19 cellular contexts compared by ENCODE assay signal in genomic region chr16:87829988-87830672, GRCh38. TPM values are rescaled to one million over a fixed set of nuclear protein-coding genes. Genes with fewer than 3 reads are reported as not detected.
A peak's percentile ranks its signal among the peaks of the same experiment; 100 is the strongest.
DNase-seq lines count a peak whose midpoint lies in the region; ATAC-seq, FAIRE-seq and TF ChIP-seq lines count a peak whose summit lies in the region.
"Had no signal": no experiment of that assay in that cellular context is flagged by ENCODE, and none has a peak within 500 bp of the region (broad histone marks: within the 10 kb centered on the region; RNA-seq: fewer than 3 reads in every experiment).

No MANE protein-coding gene starts in this region.

- peaks cover 3 to 5% of the 10 kb centered on the region in 2 experiments; a peak in 4 of 5 replicates for H3K27me3 ChIP-seq in HepG2 (ENCODE audit: control insufficient read depth in 1 of 2, insufficient read depth in 2 of 2, low read length in 2 of 2)
- H3K27me3 ChIP-seq: adrenal gland, ovary had no signal

- POLR2A ChIA-PET in activated CD4-positive, alpha-beta T cell treated with anti-CD3 and anti-CD28 coated beads for 36 hours (lab: Charles Lee) = no interaction called here
- POLR2A ChIA-PET in HEK293 (lab: Yijun Ruan, JAX) = no interaction called here
- POLR2A ChIA-PET in HepG2 (lab: Yijun Ruan, JAX) = interaction anchor here (0.6 to 3.0 kb wide), 4 partner anchors 13 to 40 kb away, joined by 3 to 20 read pairs (median 12); partner anchors contain the start of gene SLC7A5

- TF ChIP-seq RAD21 in HepG2 (CRISPR knock-in tag; IDR thresholded peaks at IDR 0.05) = no peak

- no peaks in the 10 kb centered on the region for H3K9me3 ChIP-seq in HEK293 (ENCODE audit: control insufficient read depth, insufficient read depth, low read depth, low read length)
- no peaks in the 10 kb centered on the region for H3K9me3 ChIP-seq in HepG2 (ENCODE audit: low read length)
- H3K9me3 ChIP-seq: adrenal gland, ovary, tibial nerve had no signal

- CTCF ChIA-PET in activated CD4-positive, alpha-beta T cell treated with anti-CD3 and anti-CD28 coated beads for 36 hours (lab: Charles Lee) = no interaction called here
- CTCF ChIA-PET in HEK293 (lab: Yijun Ruan, JAX) (interaction anchor here (0.6 kb wide), 1 partner anchor 655 kb away, joined by 3 read pairs; no protein-coding TSS in a partner anchor), HepG2 (lab: Yijun Ruan, JAX; ENCODE audit: low intra/inter-chr PET ratio, low total read pairs) (no interaction called here)

- DNase-seq in activated CD4-positive, alpha-beta T cell treated with anti-CD3 and anti-CD28 coated beads for 36 hours = no peak
- no peak for DNase-seq in activated CD4-positive, alpha-beta T cell treated with anti-CD3 and anti-CD28 coated beads, Interleukin-2, amount 50 U/mL, for 4 hours
- no peak for DNase-seq in activated T-cell treated with anti-CD3 and anti-CD28 coated beads, Interleukin-2, amount 50 U/mL, for 24 hours
- DNase-seq in HepG2 (ENCODE audit: low spot score) (no peak), AG08396 (ENCODE audit: low spot score) (no peak), HUDEP-2 (lab: John Stamatoyannopoulos, UW; ENCODE audit: unreplicated experiment in 76 of 76) (no peak)
- DNase-seq: adrenal gland, caudate nucleus, DMS79, foreskin fibroblast, NCI-H1105, NCI-H82, ovary had no signal

- no peak for FAIRE-seq in HepG2 (lab: Jason Lieb, UNC)

- H3K36me3 ChIP-seq in HEK293 (ENCODE audit: control insufficient read depth in 2 of 2, insufficient read depth in 1 of 2, low read length in 2 of 2) (peaks cover 0 to 38% of the 10 kb centered on the region in 2 experiments; a peak in 1 of 3 replicates), HepG2 (replicated peaks in 1 of 2; ENCODE audit: control insufficient read depth in 1 of 2, insufficient read depth in 2 of 2, low read length in 2 of 2) (peaks cover 47 to 50% of the 10 kb centered on the region in 2 experiments)
- H3K36me3 ChIP-seq: adrenal gland, ovary had no signal

- no peak overlapping the region for H3K4me2 ChIP-seq in HepG2 (ENCODE audit: low read depth, low read length)

- no peaks in the 10 kb centered on the region for H3K4me1 Mint-ChIP-seq in activated CD4-positive, alpha-beta T cell treated with anti-CD3 and anti-CD28 coated beads for 36 hours
- no peaks in the 10 kb centered on the region for H3K4me1 Mint-ChIP-seq in activated T-cell treated with anti-CD3 and anti-CD28 coated beads, Interleukin-2, amount 50 U/mL, for 24 hours (ENCODE audit: low read depth)

- H3K4me3 ChIP-seq in HEK293 (ENCODE audit: low read depth, low read length) = no peak overlapping the region
- H3K4me3 ChIP-seq in HepG2 (replicated peaks in 1 of 3; ENCODE audit: insufficient read depth in 1 of 3, low read depth in 2 of 3, low read length in 3 of 3) = no peak overlapping the region
- H3K4me3 ChIP-seq: adrenal gland, ovary, tibial nerve had no signal

- ATAC-seq in activated CD4-positive, alpha-beta T cell treated with anti-CD3 and anti-CD28 coated beads for 36 hours = no peak
- no peak for ATAC-seq in HepG2
- ATAC-seq in GM18909 (IDR thresholded peaks at IDR 0.05; ENCODE audit: poor library complexity, unreplicated experiment) = no peak

- TF ChIP-seq CTCF in HEK293 (tag by site-specific recombination; IDR thresholded peaks at IDR 0.05) = no peak
- TF ChIP-seq CTCF in HepG2 (CRISPR knock-in tag; IDR thresholded peaks at IDR 0.05) = no peak

- H2AFZ ChIP-seq in HepG2 (ENCODE audit: low read length) = no peak overlapping the region

- H3K36me3 Mint-ChIP-seq in activated CD4-positive, alpha-beta T cell treated with anti-CD3 and anti-CD28 coated beads for 36 hours (ENCODE audit: low read depth) = peaks cover 42% of the 10 kb centered on the region
- H3K36me3 Mint-ChIP-seq in activated T-cell treated with anti-CD3 and anti-CD28 coated beads, Interleukin-2, amount 50 U/mL, for 24 hours (ENCODE audit: low read depth) = peaks cover 61% of the 10 kb centered on the region

- no peak overlapping the region for H3K9ac ChIP-seq in HepG2 (ENCODE audit: insufficient read depth, low read depth, low read length)

- no peaks in the 10 kb centered on the region for H3K79me2 ChIP-seq in HepG2 (ENCODE audit: insufficient read depth, low read length)

- no peak for TF ChIP-seq POLR2A in HepG2 (IDR thresholded peaks at IDR 0.05; ENCODE audit: insufficient read depth in 1 of 2, low read depth in 2 of 2, low read length in 2 of 2)

- in situ Hi-C loops in HepG2 (cut with HindIII; ENCODE audit: extremely low pct_ligation_motif_present, low pct_unique_long_range_greater_than_20kb) = no loop called here

- H4K20me1 ChIP-seq in HepG2 (ENCODE audit: insufficient read depth, low read length) = no peaks in the 10 kb centered on the region; the same call in 1 of the 2 replicates

- H3K27me3 Mint-ChIP-seq in activated CD4-positive, alpha-beta T cell treated with anti-CD3 and anti-CD28 coated beads for 36 hours = no peaks in the 10 kb centered on the region
- no peaks in the 10 kb centered on the region for H3K27me3 Mint-ChIP-seq in activated T-cell treated with anti-CD3 and anti-CD28 coated beads, Interleukin-2, amount 50 U/mL, for 24 hours

- H3K27ac Mint-ChIP-seq in activated CD4-positive, alpha-beta T cell treated with anti-CD3 and anti-CD28 coated beads for 36 hours = peak overlapping the region; percentile 17
- peak overlapping the region; percentile 82 for H3K27ac Mint-ChIP-seq in activated T-cell treated with anti-CD3 and anti-CD28 coated beads, Interleukin-2, amount 50 U/mL, for 24 hours
- H3K27ac Mint-ChIP-seq: CD14-positive monocyte; T-helper 1 cell treated with Interleukin-12 subunit alpha and Interleukin-12 subunit beta and Interleukin-4 antibody, amounts not matched to agents 30 μg/mL and 1 μg/mL, for 36 hours had no signal

- H3K27ac ChIP-seq in HEK293 (ENCODE audit: extremely low read depth, low read depth, low read length) (no peak overlapping the region), HepG2 (ENCODE audit: extremely low read length, insufficient read depth, low read length) (no peak overlapping the region)
- H3K27ac ChIP-seq: 22Rv1, adrenal gland, ovary, tibial nerve had no signal

- WGBS in HepG2 (ENCODE audit: low lambda C conversion rate) = 95% methylated on average over 20 of the region's 21 CpGs

- H3K4me3 Mint-ChIP-seq in activated CD4-positive, alpha-beta T cell treated with anti-CD3 and anti-CD28 coated beads for 36 hours = no peak overlapping the region
- no peak overlapping the region for H3K4me3 Mint-ChIP-seq in activated T-cell treated with anti-CD3 and anti-CD28 coated beads, Interleukin-2, amount 50 U/mL, for 24 hours
- H3K4me3 Mint-ChIP-seq: CD14-positive monocyte; T-helper 1 cell treated with Interleukin-12 subunit alpha and Interleukin-12 subunit beta and Interleukin-4 antibody, amounts not matched to agents 30 μg/mL and 1 μg/mL, for 36 hours had no signal

- TF ChIP-seq EP300 in HepG2 (IDR thresholded peaks at IDR 0.05; ENCODE audit: low read depth in 2 of 2, low read length in 2 of 2) = no peak
- no peak for TF ChIP-seq EP300 in HepG2 (CRISPR knock-in tag; IDR thresholded peaks at IDR 0.05; ENCODE audit: borderline replicate concordance)

- H3K9me3 Mint-ChIP-seq in activated CD4-positive, alpha-beta T cell treated with anti-CD3 and anti-CD28 coated beads for 36 hours (ENCODE audit: low read depth) = no peaks in the 10 kb centered on the region
- no peaks in the 10 kb centered on the region for H3K9me3 Mint-ChIP-seq in activated T-cell treated with anti-CD3 and anti-CD28 coated beads, Interleukin-2, amount 50 U/mL, for 24 hours
- H3K9me3 Mint-ChIP-seq: CD14-positive monocyte; T-helper 1 cell treated with Interleukin-12 subunit alpha and Interleukin-12 subunit beta and Interleukin-4 antibody, amounts not matched to agents 30 μg/mL and 1 μg/mL, for 36 hours had no signal

- BruUV-seq in HepG2 (replicated peaks; lab: Mats Ljungman, UMichigan) = no TSS peak

- H3K4me1 ChIP-seq in HEK293 (ENCODE audit: control insufficient read depth, insufficient read depth, low read length) = no peaks in the 10 kb centered on the region
- H3K4me1 ChIP-seq in HepG2 (ENCODE audit: insufficient read depth, low read length) = peaks cover 37% of the 10 kb centered on the region
- H3K4me1 ChIP-seq: adrenal gland, tibial nerve had no signal

- intact Hi-C loops in activated CD4-positive, alpha-beta T cell treated with anti-CD3 and anti-CD28 coated beads for 36 hours (cut with DNase I, micrococcal nuclease) = no loop called here
- intact Hi-C loops in HepG2 (cut with micrococcal nuclease; ENCODE audit: unreplicated experiment) = loop anchor here (5.0 kb wide), 1 partner anchor 53 kb away; no protein-coding TSS in a partner anchor

TF ChIP-seq in HEK293, 187 proteins besides CTCF, POLR2A, EP300 and RAD21 (continues in another document):
- TF ChIP-seq ZNF792 (tag by site-specific recombination; IDR thresholded peaks at IDR 0.05) (no peak), KLF7 (tag by site-specific recombination; IDR thresholded peaks at IDR 0.05; ENCODE audit: borderline replicate concordance) (no peak)

TF ChIP-seq in HepG2, 621 proteins besides CTCF, POLR2A, EP300 and RAD21 (continues in another document):
- TF ChIP-seq PRPF4 (IDR thresholded peaks at IDR 0.05; ENCODE audit: low read depth, low read length, poor library complexity, severe bottlenecking) (peak; percentile 30), RBM39 (IDR thresholded peaks at IDR 0.05; ENCODE audit: low read depth, low read length, poor library complexity, severe bottlenecking) (no peak)

RNA-seq across cellular contexts. Expression of gene SLC7A5, which starts 39.2 kb away (rescaled TPM):
- 100 to 1,000 TPM; 337 to 354 TPM for total RNA-seq in activated CD4-positive, alpha-beta T cell treated with anti-CD3 and anti-CD28 coated beads for 36 hours
- total RNA-seq in HepG2 (2016; rRNA removed; fragmentation: Illumina TruSeq; extraction: Trizol) = 84.4 and 155 TPM in 2 replicates
- 20.4 and 21.0 TPM in 2 replicates for total RNA-seq in HepG2 (2016; cell fraction: cytosol; rRNA removed; fragmentation: Illumina TruSeq; extraction: Trizol; ENCODE audit: low read depth)
- total RNA-seq in HepG2 (2016; cell fraction: insoluble cytoplasmic fraction; rRNA removed; fragmentation: Illumina TruSeq; extraction: Trizol) = 65.4 and 165 TPM in 2 replicates
- 76.8 and 82.0 TPM in 2 replicates for total RNA-seq in HepG2 (2016; cell fraction: membrane; rRNA removed; fragmentation: Illumina TruSeq; extraction: Trizol)
- total RNA-seq in HepG2 (2016; cell fraction: nucleus; rRNA removed; fragmentation: Illumina TruSeq; extraction: Trizol) = 144 and 171 TPM in 2 replicates
- 79.6 and 84.0 TPM in 2 replicates for polyA plus RNA-seq in HepG2 (2011; rRNA removed)
- 58.4 and 80.8 TPM in 2 replicates for polyA plus RNA-seq in HepG2 (2011; cell fraction: cytosol; rRNA removed)
- polyA plus RNA-seq in HepG2 (2011; cell fraction: nucleus; rRNA removed) = 118 and 147 TPM in 2 replicates
- polyA plus RNA-seq in HepG2 (2012) = 135 and 207 TPM in 2 replicates
- polyA plus RNA-seq in HepG2 (2016; cell fraction: cytosol; fragmentation: Illumina TruSeq; extraction: Trizol; ENCODE audit: low read depth) = 17.8 and 19.1 TPM in 2 replicates
- 93.2 and 121 TPM in 2 replicates for polyA plus RNA-seq in HepG2 (2016; cell fraction: insoluble cytoplasmic fraction; fragmentation: Illumina TruSeq; extraction: Trizol; ENCODE audit: low read depth)
- 56.5 and 59.3 TPM in 2 replicates for polyA plus RNA-seq in HepG2 (2016; cell fraction: membrane; fragmentation: Illumina TruSeq; extraction: Trizol; ENCODE audit: low read depth)
- 307 and 313 TPM in 2 replicates for polyA plus RNA-seq in HepG2 (2016; cell fraction: nucleus; fragmentation: Illumina TruSeq; extraction: Trizol; ENCODE audit: insufficient read depth, low read depth)
- polyA minus RNA-seq in HepG2 (2011; rRNA and poly(A)+ RNA removed; ENCODE audit: low replicate concordance) = 157 and 170 TPM in 2 replicates
- 88.7 and 88.8 TPM in 2 replicates for polyA minus RNA-seq in HepG2 (2011; cell fraction: cytosol; rRNA and poly(A)+ RNA removed)
- polyA minus RNA-seq in HepG2 (2011; cell fraction: nucleus; rRNA and poly(A)+ RNA removed) = 35.7 and 42.5 TPM in 2 replicates
